In genomic region chr20:47389867-47390347, GRCh38 we compare ENCODE assay signal across 9 cellular contexts. TPM values are rescaled to one million over a fixed set of nuclear protein-coding genes. Genes with fewer than 3 reads are reported as not detected.
DNase-seq lines count a peak whose midpoint lies in the region; ATAC-seq and TF ChIP-seq lines count a peak whose summit lies in the region.
"Had no signal": no experiment of that assay in that cellular context is flagged by ENCODE, and none has a peak within 500 bp of the region (broad histone marks: within the 10 kb centered on the region; RNA-seq: fewer than 3 reads in every experiment).

No MANE protein-coding gene starts in this region.

- no peak overlapping the region for H3K4me2 ChIP-seq in mesenchymal stem cell (ENCODE audit: low read length, poor library complexity, severe bottlenecking)

- no peak overlapping the region for H4K8ac ChIP-seq in mesenchymal stem cell (ENCODE audit: low read length)

- no peak overlapping the region for H2BK120ac ChIP-seq in mesenchymal stem cell (ENCODE audit: low read depth, low read length)

- no peak overlapping the region for H2BK15ac ChIP-seq in mesenchymal stem cell (ENCODE audit: low read depth, poor library complexity, severe bottlenecking)

- no peak overlapping the region for H2BK5ac ChIP-seq in mesenchymal stem cell (ENCODE audit: low read depth, low read length, poor library complexity, severe bottlenecking)

- no peaks in the 10 kb centered on the region for H3K27me3 Mint-ChIP-seq in progenitor cell of endocrine pancreas

- no peaks in the 10 kb centered on the region for H3K36me3 ChIP-seq in mesenchymal stem cell (ENCODE audit: control insufficient read depth in 1 of 2, insufficient read depth in 2 of 2, low read depth in 1 of 2, low read length in 2 of 2)
- H3K36me3 ChIP-seq: WERI-Rb-1 had no signal

- no peak overlapping the region for H3K4me3 ChIP-seq in mesenchymal stem cell (ENCODE audit: insufficient read depth in 1 of 2, low read depth in 1 of 2, low read length in 2 of 2)

- H2AK5ac ChIP-seq in mesenchymal stem cell (ENCODE audit: low read length, severe bottlenecking): no peak overlapping the region

- no peak overlapping the region for H3K27ac Mint-ChIP-seq in progenitor cell of endocrine pancreas

- H3K36me3 Mint-ChIP-seq in progenitor cell of endocrine pancreas (ENCODE audit: insufficient read depth): no peaks in the 10 kb centered on the region

- TF ChIP-seq CTCF in GM10266 (IDR thresholded peaks at IDR 0.05; ENCODE audit: control insufficient read depth, insufficient read depth, low read depth, missing control alignments) (no peak), progenitor cell of endocrine pancreas (IDR thresholded peaks at IDR 0.05; ENCODE audit: unreplicated experiment) (no peak)

- H3K4me3 Mint-ChIP-seq in progenitor cell of endocrine pancreas (ENCODE audit: low read depth): no peak overlapping the region

- H3K4me1 Mint-ChIP-seq in progenitor cell of endocrine pancreas (ENCODE audit: low read depth): no peaks in the 10 kb centered on the region

- H3K79me1 ChIP-seq in mesenchymal stem cell (replicated peaks; ENCODE audit: low read length, poor library complexity, severe bottlenecking): no peaks in the 10 kb centered on the region

- H3K9me3 ChIP-seq in mesenchymal stem cell (ENCODE audit: control insufficient read depth, low read length): no peaks in the 10 kb centered on the region

- no peak overlapping the region for H3K23ac ChIP-seq in mesenchymal stem cell (ENCODE audit: low read length in 2 of 2)

- H4K91ac ChIP-seq in mesenchymal stem cell (ENCODE audit: low read length): no peak overlapping the region

- WGBS in mesenchymal stem cell: 76% methylated on average over 5 of the region's 6 CpGs

- peak overlapping the region; percentile 11 to 38 for H2BK12ac ChIP-seq in mesenchymal stem cell (ENCODE audit: low read length in 2 of 2)

- DNase-seq in GM10266 (ENCODE audit: extremely low spot score): peak; percentile 25
- peak; percentile 89 for DNase-seq in NCI-H226
- DNase-seq in amniotic epithelial cell (ENCODE audit: low read depth): peak; percentile 71
- DNase-seq in mesenchymal stem cell: peak; percentile 81
- DNase-seq in progenitor cell of endocrine pancreas (ENCODE audit: low spot score, unreplicated experiment): no peak
- no peak for DNase-seq in GDM1 (lab: John Stamatoyannopoulos, UW)
- no peak for DNase-seq in DMS79 treated with DMSO at 0.1 percent for 48 hours (lab: John Stamatoyannopoulos, UW)
- DNase-seq: WERI-Rb-1 had no signal

- H3K27ac ChIP-seq in mesenchymal stem cell (ENCODE audit: low read length, poor library complexity, severe bottlenecking): no peak overlapping the region
- H3K27ac ChIP-seq: WERI-Rb-1 had no signal

- H3K27me3 ChIP-seq in mesenchymal stem cell (ENCODE audit: control insufficient read depth in 1 of 2, insufficient read depth in 1 of 2, low read length in 2 of 2): no peaks in the 10 kb centered on the region

- H3K4ac ChIP-seq in mesenchymal stem cell (ENCODE audit: low read depth in 1 of 2, low read length in 2 of 2): peak overlapping the region in 1 of 2 experiments; percentile 16

- no peak for ATAC-seq in HG03108 (IDR thresholded peaks at IDR 0.05; ENCODE audit: unreplicated experiment)

- no peak overlapping the region for H2AFZ ChIP-seq in mesenchymal stem cell (ENCODE audit: low read depth, low read length)

- H3K14ac ChIP-seq in mesenchymal stem cell (ENCODE audit: low read length in 2 of 2): no peak overlapping the region

- no peaks in the 10 kb centered on the region for H3K9me3 Mint-ChIP-seq in progenitor cell of endocrine pancreas (ENCODE audit: low read depth)

- H3K9ac ChIP-seq in mesenchymal stem cell (ENCODE audit: low read length): no peak overlapping the region

- no peak overlapping the region for H3K18ac ChIP-seq in mesenchymal stem cell (ENCODE audit: low read depth in 1 of 2, low read length in 2 of 2)

- H3K4me1 ChIP-seq in mesenchymal stem cell (ENCODE audit: control insufficient read depth, insufficient read depth, low read depth, low read length): peaks cover 2% of the 10 kb centered on the region

RNA-seq across cellular contexts. Expression of gene ZMYND8, which starts 33.4 kb away (rescaled TPM):
- 21.6 TPM for polyA plus RNA-seq in mesenchymal stem cell (2013, experiment 1 of 2)
- polyA plus RNA-seq in mesenchymal stem cell (2013, experiment 2 of 2): 24.4 TPM
- 100 and 102 TPM in 2 replicates for total RNA-seq in progenitor cell of endocrine pancreas

Comparison
In these comparisons a context has a peak if more than half of its experiments do, and no peak if none do; other contexts are left out.
1. DNase-seq: peak in GM10266 (single experiment), NCI-H226 (single experiment), amniotic epithelial cell (single experiment) and mesenchymal stem cell (single experiment); none in progenitor cell of endocrine pancreas (single experiment), GDM1 (single experiment) and DMS79 treated with DMSO at 0.1 percent for 48 hours (single experiment).